ENCODE assay signal across 31 cellular contexts in the genomic region with DNA sequence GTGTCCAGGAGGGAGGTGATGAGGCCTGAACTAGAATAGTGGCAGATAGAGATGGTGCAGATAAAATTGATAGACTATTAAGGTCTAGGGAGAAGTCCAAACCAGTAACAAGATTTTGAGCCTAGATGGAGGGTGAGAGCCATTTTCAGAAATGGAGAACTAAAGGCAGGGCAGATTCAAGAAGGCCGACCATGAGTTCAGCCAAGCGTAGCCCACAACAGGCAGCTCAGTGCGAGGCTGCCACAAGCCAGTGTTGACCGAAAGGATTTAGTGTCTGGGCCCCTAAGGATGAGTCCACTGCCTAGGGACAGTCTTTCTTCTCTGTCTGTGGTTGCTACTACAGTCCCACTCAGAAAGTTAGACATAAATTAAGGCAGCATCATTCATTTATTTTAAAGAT. TPM values are rescaled to one million over a fixed set of nuclear protein-coding genes. Genes with fewer than 3 reads are reported as not detected.
DNase-seq lines count a peak whose midpoint lies in the region; ATAC-seq, FAIRE-seq and TF ChIP-seq lines count a peak whose summit lies in the region.
"Had no signal": no experiment of that assay in that cellular context is flagged by ENCODE, and none has a peak within 500 bp of the region (broad histone marks: within the 10 kb centered on the region; RNA-seq: fewer than 3 reads in every experiment).

No MANE protein-coding gene starts in this region.

- intact Hi-C loops in dendritic cell treated with granulocyte-macrophage colony-stimulating factor and Interleukin-4, amounts not matched to agents 40 ng/mL and 50 ng/mL, for 4 days (cut with micrococcal nuclease): no loop called here
- intact Hi-C loops in pancreas (cut with DNase I): no loop called here

- no peaks in the 10 kb centered on the region for H4K20me1 ChIP-seq in BLaER1 treated with 17β-estradiol and CSF1 and Interleukin-3, amounts not matched to agents 10 nM and 100 nM

- H3K4me1 ChIP-seq in BLaER1 treated with 17β-estradiol and CSF1 and Interleukin-3, amounts not matched to agents 10 nM and 100 nM: peaks cover 35 to 53% (median 44%) of the 10 kb centered on the region in 10 experiments
- peaks cover 6 to 12% (median 10%) of the 10 kb centered on the region in 3 donors for H3K4me1 ChIP-seq in pancreas

- H3K27ac Mint-ChIP-seq in dendritic cell treated with granulocyte-macrophage colony-stimulating factor and Interleukin-4, amounts not matched to agents 40 ng/mL and 50 ng/mL, for 4 days: peak overlapping the region; percentile 15
- H3K27ac Mint-ChIP-seq: activated naive CD4-positive, alpha-beta T cell treated with anti-CD3 and anti-CD28 coated beads, Interleukin-2, amount 50 U/mL, for 24 hours had no signal

- H3K9me3 ChIP-seq in BLaER1 treated with 17β-estradiol and CSF1 and Interleukin-3, amounts not matched to agents 10 nM and 100 nM (replicated peaks in 1 of 11): peaks cover 0 to 20% (median 10%) of the 10 kb centered on the region in 11 experiments; a peak in 9 of 22 replicates
- no peaks in the 10 kb centered on the region for H3K9me3 ChIP-seq in pancreas
- H3K9me3 ChIP-seq: ascending aorta, gastroesophageal sphincter, ovary, Peyer's patch had no signal

- no peaks in the 10 kb centered on the region for H3K27me3 Mint-ChIP-seq in dendritic cell treated with granulocyte-macrophage colony-stimulating factor and Interleukin-4, amounts not matched to agents 40 ng/mL and 50 ng/mL, for 4 days
- H3K27me3 Mint-ChIP-seq: activated naive CD4-positive, alpha-beta T cell treated with anti-CD3 and anti-CD28 coated beads, Interleukin-2, amount 50 U/mL, for 24 hours; B cell had no signal

- peak; percentile 13 for DNase-seq in NAMALWA (ENCODE audit: low spot score)
- no peak for DNase-seq in pancreas
- no peak for DNase-seq in NCI-H1048 (lab: John Stamatoyannopoulos, UW)
- no peak for DNase-seq in NCI-H510A treated with DMSO at 0.1 percent for 48 hours (lab: John Stamatoyannopoulos, UW)
- DNase-seq in 8988T: no peak
- DNase-seq: activated CD8-positive, alpha-beta memory T cell treated with anti-CD3 and anti-CD28 coated beads, Interleukin-2, amount 50 U/mL, for 4 hours; COR-L47; cortex of kidney; GDM1; H7; hippocampal formation; Kasumi-1; left cardiac atrium; NCI-H1694 treated with DMSO at 0.1 percent for 48 hours; NCI-H510A; ovary; Peyer's patch; retina; SHP77 treated with DMSO at 0.1 percent for 48 hours; stimulated activated CD4-positive, alpha-beta T cell treated with anti-CD3 and anti-CD28 coated beads, Interleukin-1b, Interleukin-23, amount 100 ng/mL, for 48 hours; trophoblast cell; WERI-Rb-1 had no signal

- peaks cover 94% of the 10 kb centered on the region for H3K36me3 Mint-ChIP-seq in dendritic cell treated with granulocyte-macrophage colony-stimulating factor and Interleukin-4, amounts not matched to agents 40 ng/mL and 50 ng/mL, for 4 days (ENCODE audit: low read depth)

- peak overlapping the region in 1 of 10 experiments; percentile 8; a peak in 1 of 20 replicates for H3K4me3 ChIP-seq in BLaER1 treated with 17β-estradiol and CSF1 and Interleukin-3, amounts not matched to agents 10 nM and 100 nM
- H3K4me3 ChIP-seq in pancreas: no peak overlapping the region
- H3K4me3 ChIP-seq: ascending aorta, gastroesophageal sphincter, ovary, Peyer's patch, skin epidermis had no signal

- H3K9ac ChIP-seq in BLaER1 treated with 17β-estradiol and CSF1 and Interleukin-3, amounts not matched to agents 10 nM and 100 nM: peak overlapping the region in 9 of 11 experiments; percentile 9 to 67 (median 46); a peak in 15 of 22 replicates

- 91 to 97% methylated on average over 4 of the region's 4 CpGs for WGBS in pancreas, 2 donors

- peak overlapping the region in 10 of 11 experiments; percentile 41 to 84 (median 73); a peak in 20 of 22 replicates for H3K27ac ChIP-seq in BLaER1 treated with 17β-estradiol and CSF1 and Interleukin-3, amounts not matched to agents 10 nM and 100 nM
- H3K27ac ChIP-seq in pancreas: no peak overlapping the region
- H3K27ac ChIP-seq: ascending aorta, gastroesophageal sphincter, ovary, Peyer's patch, WERI-Rb-1 had no signal

- no peaks in the 10 kb centered on the region for H3K27me3 ChIP-seq in BLaER1 treated with 17β-estradiol and CSF1 and Interleukin-3, amounts not matched to agents 10 nM and 100 nM
- H3K27me3 ChIP-seq in pancreas: no peaks in the 10 kb centered on the region
- H3K27me3 ChIP-seq: ascending aorta, gastroesophageal sphincter, ovary, Peyer's patch had no signal

- peaks cover 20% of the 10 kb centered on the region for H3K4me1 Mint-ChIP-seq in dendritic cell treated with granulocyte-macrophage colony-stimulating factor and Interleukin-4, amounts not matched to agents 40 ng/mL and 50 ng/mL, for 4 days (ENCODE audit: low read depth)
- H3K4me1 Mint-ChIP-seq: activated naive CD4-positive, alpha-beta T cell treated with anti-CD3 and anti-CD28 coated beads, Interleukin-2, amount 50 U/mL, for 24 hours had no signal

- peaks cover 59 to 91% (median 67%) of the 10 kb centered on the region in 11 experiments for H3K36me3 ChIP-seq in BLaER1 treated with 17β-estradiol and CSF1 and Interleukin-3, amounts not matched to agents 10 nM and 100 nM
- H3K36me3 ChIP-seq in pancreas: peaks cover 0 to 11% (median 4%) of the 10 kb centered on the region in 3 donors
- H3K36me3 ChIP-seq: ovary had no signal

- H3K4me3 Mint-ChIP-seq in dendritic cell treated with granulocyte-macrophage colony-stimulating factor and Interleukin-4, amounts not matched to agents 40 ng/mL and 50 ng/mL, for 4 days: no peak overlapping the region
- H3K4me3 Mint-ChIP-seq: activated naive CD4-positive, alpha-beta T cell treated with anti-CD3 and anti-CD28 coated beads, Interleukin-2, amount 50 U/mL, for 24 hours; B cell had no signal

- no peaks in the 10 kb centered on the region for H3K9me3 Mint-ChIP-seq in dendritic cell treated with granulocyte-macrophage colony-stimulating factor and Interleukin-4, amounts not matched to agents 40 ng/mL and 50 ng/mL, for 4 days
- H3K9me3 Mint-ChIP-seq: activated naive CD4-positive, alpha-beta T cell treated with anti-CD3 and anti-CD28 coated beads, Interleukin-2, amount 50 U/mL, for 24 hours had no signal

- TF ChIP-seq CTCF in pancreas (IDR thresholded peaks at IDR 0.05): no peak

- ATAC-seq in GM19035 (IDR thresholded peaks at IDR 0.05; ENCODE audit: unreplicated experiment) (peak; percentile 49), pancreas (no peak)
- ATAC-seq: gastroesophageal sphincter, left cardiac atrium had no signal

- H3K4me2 ChIP-seq in BLaER1 treated with 17β-estradiol and CSF1 and Interleukin-3, amounts not matched to agents 10 nM and 100 nM: peak overlapping the region; percentile 35 to 84 (median 71)

- FAIRE-seq in pancreas (lab: Jason Lieb, UNC): no peak
- FAIRE-seq: endometrium had no signal

RNA-seq across cellular contexts. Expression of a gene that starts 51.7 kb away (rescaled TPM):
- total RNA-seq in pancreas: 10 to 100 TPM; 23.2 to 50.1 (median 34.5) TPM
- polyA plus RNA-seq in pancreas: 10 to 100 TPM; 12.6 to 15.9 TPM

Comparison
In these comparisons a context has a peak if more than half of its experiments do, and no peak if none do; other contexts are left out.
1. H3K27ac ChIP-seq: peak in BLaER1 treated with 17β-estradiol and CSF1 and Interleukin-3, amounts not matched to agents 10 nM and 100 nM (10 of 11); none in pancreas (0 of 4).